ENCODE assay signal across 8 cellular contexts in the genomic region with DNA sequence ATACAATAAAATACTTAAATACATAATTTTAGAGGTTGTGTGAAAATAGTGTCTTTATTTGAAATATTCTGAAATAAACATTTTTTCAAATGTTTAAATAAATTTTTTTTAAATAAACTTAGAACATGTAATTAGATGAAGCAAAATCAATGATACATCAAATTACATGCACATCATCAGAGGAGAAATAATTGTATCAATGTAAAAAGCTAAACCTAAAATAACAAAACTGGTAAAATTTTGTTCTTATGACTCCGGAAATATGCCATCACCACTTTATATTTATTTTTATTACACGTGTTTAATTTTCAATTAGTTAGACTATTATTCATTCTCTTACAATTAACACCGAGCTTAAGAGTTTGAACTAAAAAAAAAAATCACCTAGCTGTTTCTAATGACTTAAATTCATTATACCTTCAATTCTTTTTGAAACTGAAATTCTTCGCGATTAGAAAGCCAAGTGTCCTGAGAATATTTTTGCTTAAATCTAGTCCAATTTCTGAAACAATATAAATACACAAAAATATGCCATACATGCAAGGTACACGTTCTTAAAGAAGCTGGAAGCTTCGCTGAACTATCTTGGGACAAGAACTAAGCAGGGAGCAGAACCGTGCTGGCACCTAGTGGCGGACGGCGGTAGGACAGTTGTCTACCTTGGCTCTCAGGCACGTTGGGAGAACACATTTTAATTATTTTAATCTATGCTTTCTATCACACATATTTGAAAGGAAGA.
DNase-seq lines count a peak whose midpoint lies in the region; ATAC-seq and TF ChIP-seq lines count a peak whose summit lies in the region.

No MANE protein-coding gene starts in this region.

- H3K4me3 Mint-ChIP-seq in activated CD4-positive, alpha-beta memory T cell treated with anti-CD3 and anti-CD28 coated beads, Interleukin-2, amount 10 ng/mL, durations not matched to agents 7 days and 5 days, result no peak overlapping the region

- no peak overlapping the region for H3K27ac Mint-ChIP-seq in activated CD4-positive, alpha-beta memory T cell treated with anti-CD3 and anti-CD28 coated beads, Interleukin-2, amount 10 ng/mL, durations not matched to agents 7 days and 5 days

- H3K4me3 ChIP-seq in epithelial cell of esophagus (ENCODE audit: low read length), result no peak overlapping the region

- H3K36me3 Mint-ChIP-seq in activated CD4-positive, alpha-beta memory T cell treated with anti-CD3 and anti-CD28 coated beads, Interleukin-2, amount 10 ng/mL, durations not matched to agents 7 days and 5 days (ENCODE audit: low read depth), result no peaks in the 10 kb centered on the region

- CTCF ChIA-PET in activated CD4-positive, alpha-beta memory T cell treated with anti-CD3 and anti-CD28 coated beads, Interleukin-2, amount 10 ng/mL, durations not matched to agents 7 days and 5 days (lab: Charles Lee), result interaction anchor here (0.7 to 2.1 kb wide), 7 partner anchors 8 to 871 kb away, joined by 3 to 23 read pairs (median 3); no protein-coding TSS in a partner anchor

- ATAC-seq in GM19463 (IDR thresholded peaks at IDR 0.05; ENCODE audit: unreplicated experiment), result peak; percentile 95
- ATAC-seq in HG03521 (IDR thresholded peaks at IDR 0.05; ENCODE audit: unreplicated experiment), result peak; percentile 71
- no peak for ATAC-seq in stimulated activated naive CD8-positive, alpha-beta T cell treated with anti-CD3 and anti-CD28 coated beads, Interleukin-15, Interleukin-2, amounts not matched to agents 100 U/mL and 50 U/mL, for 24 hours

- H3K9me3 Mint-ChIP-seq in activated CD4-positive, alpha-beta memory T cell treated with anti-CD3 and anti-CD28 coated beads, Interleukin-2, amount 10 ng/mL, durations not matched to agents 7 days and 5 days, result no peaks in the 10 kb centered on the region

- TF ChIP-seq CTCF in epithelial cell of esophagus (IDR thresholded peaks at IDR 0.05; ENCODE audit: insufficient read depth, low read depth, low read length, missing control alignments), result peak; percentile 99

- H3K4me1 Mint-ChIP-seq in activated CD4-positive, alpha-beta memory T cell treated with anti-CD3 and anti-CD28 coated beads, Interleukin-2, amount 10 ng/mL, durations not matched to agents 7 days and 5 days, result no peaks in the 10 kb centered on the region

- DNase-seq in D341Med (ENCODE audit: low spot score), result peak; percentile 68
- peak; percentile 13 for DNase-seq in NCI-H524 treated with DMSO at 0.1 percent for 48 hours (lab: John Stamatoyannopoulos, UW)
- peak; percentile 55 for DNase-seq in activated CD4-positive, alpha-beta memory T cell treated with anti-CD3 and anti-CD28 coated beads, Interleukin-2, amount 10 ng/mL, durations not matched to agents 7 days and 5 days
- DNase-seq in epithelial cell of esophagus (ENCODE audit: low read depth), result peak; percentile 87
- DNase-seq in mucosa of gallbladder (ENCODE audit: low spot score), result peak; percentile 71
- DNase-seq in stimulated activated naive CD8-positive, alpha-beta T cell treated with anti-CD3 and anti-CD28 coated beads, Interleukin-15, Interleukin-2, amounts not matched to agents 100 U/mL and 50 U/mL, for 24 hours, result peak; percentile 67

- H3K27me3 Mint-ChIP-seq in activated CD4-positive, alpha-beta memory T cell treated with anti-CD3 and anti-CD28 coated beads, Interleukin-2, amount 10 ng/mL, durations not matched to agents 7 days and 5 days, result no peaks in the 10 kb centered on the region

- POLR2A ChIA-PET in activated CD4-positive, alpha-beta memory T cell treated with anti-CD3 and anti-CD28 coated beads, Interleukin-2, amount 10 ng/mL, durations not matched to agents 7 days and 5 days (lab: Charles Lee), result no interaction called here

Comparison
In these comparisons a context has a peak if more than half of its experiments do, and no peak if none do; other contexts are left out.
1. DNase-seq: peak in every context shown above with its lines; median percentile 87 in epithelial cell of esophagus; 71 in mucosa of gallbladder; 68 in D341Med; 67 in stimulated activated naive CD8-positive, alpha-beta T cell treated with anti-CD3 and anti-CD28 coated beads, Interleukin-15, Interleukin-2, amounts not matched to agents 100 U/mL and 50 U/mL, for 24 hours; 55 in activated CD4-positive, alpha-beta memory T cell treated with anti-CD3 and anti-CD28 coated beads, Interleukin-2, amount 10 ng/mL, durations not matched to agents 7 days and 5 days; 13 in NCI-H524 treated with DMSO at 0.1 percent for 48 hours.